22 cellular contexts compared by ENCODE assay signal in the genomic region with DNA sequence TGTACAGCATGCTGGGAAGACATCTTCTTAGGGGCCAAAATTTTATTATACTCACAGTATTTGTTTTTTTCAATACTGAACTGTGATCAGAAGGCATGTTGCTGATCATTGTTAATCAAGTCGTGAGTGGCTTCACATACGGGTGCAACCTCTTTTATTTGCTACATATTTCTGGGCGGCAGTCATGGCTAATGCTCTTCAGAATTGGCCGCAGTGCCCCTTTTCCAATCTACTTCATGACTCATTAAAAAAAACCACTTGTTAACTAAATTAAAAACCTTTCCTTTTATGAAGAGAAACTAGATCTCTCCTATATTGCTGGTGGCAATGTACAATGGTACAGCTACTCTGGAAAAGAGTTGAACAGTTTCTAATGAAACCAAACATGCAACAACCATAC.
DNase-seq lines count a peak whose midpoint lies in the region; FAIRE-seq and TF ChIP-seq lines count a peak whose summit lies in the region.
"Had no signal": no experiment of that assay in that cellular context is flagged by ENCODE, and none has a peak within 500 bp of the region (broad histone marks: within the 10 kb centered on the region; RNA-seq: fewer than 3 reads in every experiment).

No MANE protein-coding gene starts in this region.

- H3K4me1 Mint-ChIP-seq in astrocyte (ENCODE audit: low read depth, unreplicated experiment) = peaks cover 2% of the 10 kb centered on the region

- H3K36me3 Mint-ChIP-seq in astrocyte (ENCODE audit: low read depth, unreplicated experiment) = no peaks in the 10 kb centered on the region
- H3K36me3 Mint-ChIP-seq: CD8-positive, alpha-beta T cell had no signal

- H3K27ac Mint-ChIP-seq in astrocyte (ENCODE audit: unreplicated experiment) = no peak overlapping the region
- H3K27ac Mint-ChIP-seq: B cell; CD8-positive, alpha-beta T cell; T-helper 1 cell treated with Interleukin-12 subunit alpha and Interleukin-12 subunit beta and Interleukin-4 antibody, amounts not matched to agents 30 μg/mL and 1 μg/mL, for 36 hours had no signal

- WGBS in GM23248 (ENCODE audit: low coverage in 1 of 2, low lambda C conversion rate in 2 of 2, missing lambda C conversion rate in 2 of 2), 2 experiments = 5 to 9% methylated on average over 4 of the region's 4 CpGs
- WGBS in SK-N-SH (ENCODE audit: low lambda C conversion rate) = 14% methylated on average over 4 of the region's 4 CpGs

- TF ChIP-seq EP300 in SK-N-SH (IDR thresholded peaks at IDR 0.05; ENCODE audit: borderline replicate concordance in 1 of 2, low read depth in 1 of 2, low read length in 1 of 2) = no peak

- H3K36me3 ChIP-seq in GM23248 (ENCODE audit: low read depth) = no peaks in the 10 kb centered on the region
- H3K36me3 ChIP-seq in astrocyte (ENCODE audit: insufficient read depth, low read length) = no peaks in the 10 kb centered on the region
- no peaks in the 10 kb centered on the region for H3K36me3 ChIP-seq in osteoblast (ENCODE audit: insufficient read depth, low read length)
- H3K36me3 ChIP-seq in SK-N-SH (replicated peaks in 1 of 2; ENCODE audit: control insufficient read depth in 1 of 2, insufficient read depth in 2 of 2, low read length in 1 of 2) = no peaks in the 10 kb centered on the region

- H3K27ac ChIP-seq in GM23248 (peak overlapping the region; percentile 77), astrocyte (ENCODE audit: low read depth, low read length) (no peak overlapping the region), osteoblast (ENCODE audit: low read depth, low read length) (peak overlapping the region; percentile 18), SK-N-SH (ENCODE audit: low read depth in 2 of 2, low read length in 1 of 2) (peak overlapping the region in 1 of 2 experiments; percentile 17; a peak in 1 of 4 replicates)
- H3K27ac ChIP-seq: C4-2B had no signal

- TF ChIP-seq CTCF in astrocyte (IDR thresholded peaks at IDR 0.05; ENCODE audit: insufficient read depth, low read depth, low read length) (no peak), osteoblast (IDR thresholded peaks at IDR 0.05; ENCODE audit: extremely low read depth, low read depth, low read length) (no peak), SK-N-SH (IDR thresholded peaks at IDR 0.05) (no peak)

- DNase-seq in AG20443 (ENCODE audit: low spot score) (peak; percentile 24), GM23248 (peak; percentile 71), astrocyte (ENCODE audit: low read depth) (peak; percentile 48), osteoblast (ENCODE audit: insufficient read length, low spot score, missing footprints) (no peak), NCI-H2081 (lab: John Stamatoyannopoulos, UW) (no peak), SK-N-SH (no peak), T-helper 1 cell (no peak)
- DNase-seq: CD8-positive, alpha-beta T cell; DMS79 treated with DMSO at 0.1 percent for 48 hours; HCEC 1CT; MV-4-11; NCI-H1105; NCI-H1436 treated with DMSO at 0.1 percent for 48 hours; NCI-H1930; NCI-H526 treated with DMSO at 0.1 percent for 48 hours; SHP77 treated with DMSO at 0.1 percent for 48 hours had no signal

- in situ Hi-C loops in GM23248 (cut with MboI) = no loop called here

- H3K9me2 ChIP-seq in GM23248 (ENCODE audit: insufficient read depth) (no peaks in the 10 kb centered on the region), SK-N-SH (no peaks in the 10 kb centered on the region)

- H3K9ac ChIP-seq in GM23248 (peak overlapping the region; percentile 44), astrocyte (ENCODE audit: low read length) (no peak overlapping the region), SK-N-SH (no peak overlapping the region)

- H3F3A ChIP-seq in GM23248 (ENCODE audit: insufficient read depth) = peaks cover 23% of the 10 kb centered on the region
- peaks cover 4% of the 10 kb centered on the region for H3F3A ChIP-seq in SK-N-SH (replicated peaks; ENCODE audit: insufficient read depth)

- H3K4me3 Mint-ChIP-seq in astrocyte (ENCODE audit: unreplicated experiment) = no peak overlapping the region
- H3K4me3 Mint-ChIP-seq: B cell; CD8-positive, alpha-beta T cell; T-helper 1 cell treated with Interleukin-12 subunit alpha and Interleukin-12 subunit beta and Interleukin-4 antibody, amounts not matched to agents 30 μg/mL and 1 μg/mL, for 36 hours had no signal

- no peaks in the 10 kb centered on the region for H3K9me3 Mint-ChIP-seq in astrocyte (ENCODE audit: unreplicated experiment)

- H3K27me3 Mint-ChIP-seq in astrocyte (ENCODE audit: low read depth, unreplicated experiment) = no peaks in the 10 kb centered on the region
- H3K27me3 Mint-ChIP-seq: B cell had no signal

- H3K79me2 ChIP-seq in GM23248 (ENCODE audit: insufficient read depth) (no peaks in the 10 kb centered on the region), astrocyte (ENCODE audit: insufficient read depth, low read length) (no peaks in the 10 kb centered on the region), osteoblast (ENCODE audit: insufficient read depth, low read length) (no peaks in the 10 kb centered on the region), SK-N-SH (ENCODE audit: insufficient read depth) (no peaks in the 10 kb centered on the region)

- POLR2A ChIA-PET in SK-N-SH (lab: Yijun Ruan, JAX) = no interaction called here

- H2AFZ ChIP-seq in GM23248 (0 out of 2 replicates have a peak overlapping the region, but pooled peaks have one; percentile 11), astrocyte (ENCODE audit: low read depth, low read length) (no peak overlapping the region), osteoblast (ENCODE audit: low read length) (no peak overlapping the region), SK-N-SH (ENCODE audit: low read depth) (no peak overlapping the region)

- H3K27me3 ChIP-seq in GM23248 (replicated peaks; ENCODE audit: insufficient read depth) (no peaks in the 10 kb centered on the region), astrocyte (ENCODE audit: insufficient read depth, low read length) (no peaks in the 10 kb centered on the region), osteoblast (ENCODE audit: insufficient read depth, low read length) (no peaks in the 10 kb centered on the region), SK-N-SH (ENCODE audit: insufficient read depth) (no peaks in the 10 kb centered on the region)

- CTCF ChIA-PET in SK-N-SH (lab: Yijun Ruan, JAX) = interaction anchor here (1.5 kb wide), 1 partner anchor 39 kb away, joined by 3 read pairs; no protein-coding TSS in a partner anchor

- H3K9me3 ChIP-seq in GM23248 (ENCODE audit: low read depth) (no peaks in the 10 kb centered on the region), astrocyte (ENCODE audit: insufficient read depth, low read depth, low read length) (no peaks in the 10 kb centered on the region), osteoblast (ENCODE audit: low read depth, low read length) (no peaks in the 10 kb centered on the region), SK-N-SH (no peaks in the 10 kb centered on the region)

- H4K20me1 ChIP-seq in GM23248 (ENCODE audit: insufficient read depth) (no peaks in the 10 kb centered on the region), astrocyte (ENCODE audit: insufficient read depth, low read length) (no peaks in the 10 kb centered on the region), osteoblast (ENCODE audit: insufficient read depth, low read length) (no peaks in the 10 kb centered on the region), SK-N-SH (ENCODE audit: insufficient read depth) (no peaks in the 10 kb centered on the region)

- peaks cover 38% of the 10 kb centered on the region for H3K4me1 ChIP-seq in GM23248 (ENCODE audit: insufficient read depth)
- peaks cover 10% of the 10 kb centered on the region for H3K4me1 ChIP-seq in astrocyte (ENCODE audit: insufficient read depth, low read length)
- H3K4me1 ChIP-seq in osteoblast (ENCODE audit: insufficient read depth, low read length) = peaks cover 11% of the 10 kb centered on the region
- peaks cover 0 to 4% of the 10 kb centered on the region in 2 experiments; a peak in 1 of 4 replicates for H3K4me1 ChIP-seq in SK-N-SH (ENCODE audit: control insufficient read depth in 1 of 2, insufficient read depth in 2 of 2, low read depth in 1 of 2, low read length in 1 of 2)

- no peak overlapping the region for H3K4me3 ChIP-seq in GM23248
- H3K4me3 ChIP-seq in astrocyte (ENCODE audit: insufficient read depth, low read depth, low read length) = no peak overlapping the region
- no peak overlapping the region for H3K4me3 ChIP-seq in osteoblast (ENCODE audit: insufficient read depth, low read length)
- no peak overlapping the region for H3K4me3 ChIP-seq in SK-N-SH (ENCODE audit: low read depth in 2 of 2, low read length in 1 of 2)
- H3K4me3 ChIP-seq: GM12878 had no signal

- no peak for TF ChIP-seq RAD21 in SK-N-SH (IDR thresholded peaks at IDR 0.05; ENCODE audit: low read length)

- H3K4me2 ChIP-seq in GM23248 (ENCODE audit: unreplicated experiment) = peak overlapping the region; percentile 7
- H3K4me2 ChIP-seq in astrocyte (ENCODE audit: low read length) = no peak overlapping the region
- no peak overlapping the region for H3K4me2 ChIP-seq in osteoblast (ENCODE audit: insufficient read depth, low read length)
- H3K4me2 ChIP-seq in SK-N-SH = no peak overlapping the region

- peak; percentile 56 for FAIRE-seq in astrocyte (lab: Jason Lieb, UNC)
- FAIRE-seq: G401.6, GM12878, H1 had no signal

TF ChIP-seq in SK-N-SH, 30 proteins besides CTCF, POLR2A, EP300 and RAD21:
- TF ChIP-seq RFX5 (IDR thresholded peaks at IDR 0.05; ENCODE audit: low read length) = no peak
- no peak for TF ChIP-seq GATA2 (CRISPR knock-in tag; IDR thresholded peaks at IDR 0.05)
- TF ChIP-seq CHD2 (IDR thresholded peaks at IDR 0.05; ENCODE audit: low read length, partially characterized antibody) = no peak
- TF ChIP-seq RXRA (IDR thresholded peaks at IDR 0.05; ENCODE audit: borderline replicate concordance, low read depth) = no peak
TF ChIP-seq in SK-N-SH: peak in this region for 0.

Comparison
In these comparisons a context has a peak if more than half of its experiments do, and no peak if none do; other contexts are left out.
1. DNase-seq: peak in AG20443 (single experiment), GM23248 (single experiment) and astrocyte (single experiment); none in osteoblast (single experiment), NCI-H2081 (0 of 2), SK-N-SH (single experiment) and T-helper 1 cell (0 of 5).